In genomic region chr11:100674212-100674611, GRCh38 we compare ENCODE assay signal across 24 cellular contexts. TPM values are rescaled to one million over a fixed set of nuclear protein-coding genes. Genes with fewer than 3 reads are reported as not detected.
DNase-seq lines count a peak whose midpoint lies in the region; ATAC-seq, FAIRE-seq and TF ChIP-seq lines count a peak whose summit lies in the region.
"Had no signal": no experiment of that assay in that cellular context is flagged by ENCODE, and none has a peak within 500 bp of the region (broad histone marks: within the 10 kb centered on the region; RNA-seq: fewer than 3 reads in every experiment).

No MANE protein-coding gene starts in this region.

- H3K27me3 ChIP-seq in fibroblast of lung (ENCODE audit: control insufficient read depth, insufficient read depth, low read length): no peaks in the 10 kb centered on the region

- no peak for TF ChIP-seq CTCF in fibroblast of lung (conservative IDR thresholded peaks at IDR 0.05 in 1 of 2, IDR thresholded peaks at IDR 0.05 in 1 of 2; ENCODE audit: low read depth in 1 of 2, low read length in 2 of 2)
- TF ChIP-seq CTCF in RWPE1 (conservative IDR thresholded peaks at IDR 0.05; ENCODE audit: low read depth): no peak

- H3K27ac ChIP-seq in fibroblast of lung (ENCODE audit: insufficient read depth, low read length) (no peak overlapping the region), RWPE1 (no peak overlapping the region)
- H3K27ac ChIP-seq: 22Rv1 had no signal

- no peak overlapping the region for H3K4me3 ChIP-seq in fibroblast of lung (replicated peaks in 1 of 4; ENCODE audit: control extremely low read depth in 1 of 4, insufficient read depth in 1 of 4, low read depth in 3 of 4, low read length in 4 of 4)

- POLR2A ChIA-PET in RWPE1 (lab: Yijun Ruan, JAX; ENCODE audit: low non-redundant PET): no interaction called here

- H2AFZ ChIP-seq in fibroblast of lung (ENCODE audit: low read length): no peak overlapping the region

- no peaks in the 10 kb centered on the region for H4K20me1 ChIP-seq in fibroblast of lung (ENCODE audit: control insufficient read depth, extremely low read depth, insufficient read depth, low read length)

- DNase-seq in A172 (ENCODE audit: low spot score): peak; percentile 51
- no peak for DNase-seq in GM12892 (ENCODE audit: insufficient read length)
- peak; percentile 96 for DNase-seq in amniotic epithelial cell (ENCODE audit: low read depth)
- peak; percentile 84 to 93 for DNase-seq in fibroblast of lung (ENCODE audit: low read depth in 2 of 2)
- no peak for DNase-seq in RWPE1 (ENCODE audit: low spot score)
- no peak for DNase-seq in MV-4-11 (lab: John Stamatoyannopoulos, UW)
- DNase-seq: ACHN, Calu3, DMS153, GF-D8, KG1, MM.1S, NCI-H1048, NCI-H1417 treated with DMSO at 0.1 percent for 48 hours, NCI-H1694 treated with DMSO at 0.1 percent for 48 hours, NCI-H2081, NCI-H2227 treated with DMSO at 0.1 percent for 48 hours, NCI-H526 treated with DMSO at 0.1 percent for 48 hours, RPMI8226, SHP77 had no signal

- H3K9me3 ChIP-seq in fibroblast of lung (ENCODE audit: control insufficient read depth, insufficient read depth, low read depth, low read length): no peaks in the 10 kb centered on the region

- no peaks in the 10 kb centered on the region for H3K79me2 ChIP-seq in fibroblast of lung (ENCODE audit: control insufficient read depth, insufficient read depth, low read length)

- TF ChIP-seq POLR2A in GM12892 (IDR thresholded peaks at IDR 0.05; ENCODE audit: low read depth, low read length): no peak

- peak; percentile 44 for FAIRE-seq in GM12892 (lab: Jason Lieb, UNC)
- FAIRE-seq: GM12891 had no signal

- H3K9ac ChIP-seq in fibroblast of lung (ENCODE audit: insufficient read depth, low read length): no peak overlapping the region

- peaks cover 2% of the 10 kb centered on the region for H3K4me1 ChIP-seq in fibroblast of lung (ENCODE audit: control insufficient read depth, extremely low read depth, insufficient read depth, low read length)

- CTCF ChIA-PET in RWPE1 (lab: Yijun Ruan, JAX): no interaction called here

- no peaks in the 10 kb centered on the region for H3K36me3 ChIP-seq in fibroblast of lung (ENCODE audit: control insufficient read depth, insufficient read depth, low read length)

- H3K4me2 ChIP-seq in fibroblast of lung (ENCODE audit: extremely low read depth, insufficient read depth, low read length): no peak overlapping the region

- ATAC-seq in GM21526 (IDR thresholded peaks at IDR 0.05; ENCODE audit: low FRiP score, unreplicated experiment) (no peak), HG03159 (IDR thresholded peaks at IDR 0.05; ENCODE audit: unreplicated experiment) (no peak)

RNA-seq across cellular contexts. Expression of gene ARHGAP42, which starts 12.9 kb away (rescaled TPM):
- total RNA-seq in A172 (2014; rRNA removed; shearing (Covaris generic)): 15.8 and 17.1 TPM in 2 replicates
- 1.3 TPM for polyA plus RNA-seq in GM12892 (2012; ENCODE audit: missing spikeins)
- 8.7 and 13.4 TPM in 2 replicates for total RNA-seq in fibroblast of lung
- 4.0 and 8.0 TPM in 2 replicates for polyA plus RNA-seq in fibroblast of lung
- 2.8 and 6.2 TPM in 2 replicates for polyA plus RNA-seq in fibroblast of lung (2012)
- polyA minus RNA-seq in fibroblast of lung (ENCODE audit: low replicate concordance): 3.4 and 10.6 TPM in 2 replicates

Comparison
In these comparisons a context has a peak if more than half of its experiments do, and no peak if none do; other contexts are left out.
1. DNase-seq: peak in A172 (single experiment), amniotic epithelial cell (single experiment) and fibroblast of lung (2 of 2); none in GM12892 (single experiment), RWPE1 (single experiment) and MV-4-11 (single experiment).